In the genomic region with DNA sequence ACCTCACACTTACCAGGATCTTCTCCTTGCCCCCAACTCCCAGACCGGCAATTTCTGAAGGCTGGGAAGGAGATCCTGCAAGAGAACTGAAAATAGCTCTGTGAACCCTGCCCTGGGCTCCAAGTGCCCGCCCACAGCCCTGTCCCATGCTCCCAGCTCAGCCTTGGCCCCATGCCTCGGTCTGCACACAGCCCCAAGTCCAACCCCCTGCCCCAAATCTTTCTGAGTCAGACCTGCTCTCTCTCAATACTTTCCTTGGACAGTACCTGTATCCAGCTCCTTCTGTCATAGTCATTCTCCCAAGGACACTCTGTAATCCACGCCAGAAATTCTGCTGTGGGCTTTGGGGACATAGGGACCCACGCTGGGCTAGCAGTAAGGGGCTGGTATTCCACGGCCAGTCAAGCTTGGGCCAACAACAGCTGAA, we compare ENCODE assay signal across 24 cellular contexts. TPM values are rescaled to one million over a fixed set of nuclear protein-coding genes. Genes with fewer than 3 reads are reported as not detected.
DNase-seq lines count a peak whose midpoint lies in the region; ATAC-seq, FAIRE-seq and TF ChIP-seq lines count a peak whose summit lies in the region.
"Had no signal": no experiment of that assay in that cellular context is flagged by ENCODE, and none has a peak within 500 bp of the region (broad histone marks: within the 10 kb centered on the region; RNA-seq: fewer than 3 reads in every experiment).

No MANE protein-coding gene starts in this region.

- H3K27me3 ChIP-seq in left ventricle myocardium inferior (ENCODE audit: low read depth) (no peaks in the 10 kb centered on the region), right cardiac atrium (ENCODE audit: control insufficient read depth, insufficient read depth) (no peaks in the 10 kb centered on the region), psoas muscle (ENCODE audit: insufficient read depth in 3 of 3, low read length in 2 of 3) (no peaks in the 10 kb centered on the region)
- H3K27me3 ChIP-seq: BE2C, breast epithelium had no signal

- H3K36me3 ChIP-seq in left ventricle myocardium inferior, result no peaks in the 10 kb centered on the region
- H3K36me3 ChIP-seq in psoas muscle (ENCODE audit: insufficient read depth in 1 of 2, low read depth in 1 of 2), result no peaks in the 10 kb centered on the region
- H3K36me3 ChIP-seq: BE2C, breast epithelium had no signal

- H3K4me1 ChIP-seq in left ventricle myocardium inferior (peaks cover 17% of the 10 kb centered on the region), right cardiac atrium (ENCODE audit: control insufficient read depth, insufficient read depth, low read length) (no peaks in the 10 kb centered on the region), psoas muscle (no peaks in the 10 kb centered on the region)
- H3K4me1 ChIP-seq: BE2C, breast epithelium had no signal

- H3K9me3 ChIP-seq in left ventricle myocardium inferior (replicated peaks) (no peaks in the 10 kb centered on the region), right cardiac atrium (ENCODE audit: control insufficient read depth, low read length) (no peaks in the 10 kb centered on the region), psoas muscle (no peaks in the 10 kb centered on the region)
- H3K9me3 ChIP-seq: BE2C, breast epithelium had no signal

- 44% methylated on average over 6 of the region's 6 CpGs for WGBS in right cardiac atrium
- WGBS in psoas muscle, 3 donors, result 38 to 60% (median 60%) methylated on average over 6 of the region's 6 CpGs

- intact Hi-C loops in Right ventricle myocardium superior (cut with DNase I) (no loop called here), left ventricle myocardium inferior (cut with micrococcal nuclease) (no loop called here), right cardiac atrium (cut with DNase I) (no loop called here), psoas muscle (cut with DNase I) (no loop called here)

- H3K4me3 ChIP-seq in left ventricle myocardium inferior, result no peak overlapping the region
- no peak overlapping the region for H3K4me3 ChIP-seq in right cardiac atrium (ENCODE audit: low read length)
- H3K4me3 ChIP-seq in psoas muscle, result no peak overlapping the region
- H3K4me3 ChIP-seq: breast epithelium, smooth muscle cell had no signal

- H3K27ac ChIP-seq in left ventricle myocardium inferior (replicated peaks) (no peak overlapping the region), right cardiac atrium (ENCODE audit: low read length) (no peak overlapping the region), psoas muscle (no peak overlapping the region)
- H3K27ac ChIP-seq: breast epithelium had no signal

- ATAC-seq in Right ventricle myocardium superior (ENCODE audit: poor library complexity), result peak; percentile 62
- peak; percentile 66 to 83 for ATAC-seq in right cardiac atrium
- peak in 3 of 4 donors; percentile 29 to 39 (median 35) for ATAC-seq in psoas muscle
- ATAC-seq: activated T-cell treated with anti-CD3 and anti-CD28 coated beads, Interleukin-2, amount 50 U/mL, for 72 hours; natural killer cell; stimulated activated naive CD8-positive, alpha-beta T cell treated with anti-CD3 and anti-CD28 coated beads, Interleukin-15, Interleukin-2, amounts not matched to agents 100 U/mL and 50 U/mL, for 24 hours had no signal

- peak; percentile 59 for DNase-seq in Right ventricle myocardium superior
- DNase-seq in left ventricle myocardium inferior, result no peak
- DNase-seq in right cardiac atrium, result peak; percentile 59 to 86 (median 79)
- DNase-seq in psoas muscle, result no peak
- DNase-seq in NCI-H2107 treated with DMSO at 0.1 percent for 48 hours (lab: John Stamatoyannopoulos, UW; ENCODE audit: unreplicated experiment), result no peak
- DNase-seq in NOMO-1 treated with dmso at 0.1 percent for 144 hours (lab: John Stamatoyannopoulos, UW; ENCODE audit: unreplicated experiment), result no peak
- no peak for DNase-seq in HTR-8/SVneo (ENCODE audit: insufficient read length, low spot score)
- no peak for DNase-seq in SW 1271 (lab: John Stamatoyannopoulos, UW)
- DNase-seq: activated CD4-positive, alpha-beta T cell treated with anti-CD3 and anti-CD28 coated beads for 1 hour; activated naive CD8-positive, alpha-beta T cell treated with anti-CD3 and anti-CD28 coated beads, Interleukin-2, amount 10 ng/mL, durations not matched to agents 7 days and 5 days; activated T-cell treated with anti-CD3 and anti-CD28 coated beads, Interleukin-2, amount 50 U/mL, for 72 hours; BE2C; Calu3; cortex of kidney; EL; mammary epithelial cell; natural killer cell; NCI-H1417 treated with DMSO at 0.1 percent for 48 hours; NCI-H526; stimulated activated CD4-positive, alpha-beta T cell treated with anti-CD3 and anti-CD28 coated beads, Interleukin-2, amount 100 ng/mL, for 48 hours; stimulated activated naive CD8-positive, alpha-beta T cell treated with anti-CD3 and anti-CD28 coated beads, Interleukin-15, Interleukin-2, amounts not matched to agents 100 U/mL and 50 U/mL, for 24 hours had no signal

- TF ChIP-seq CTCF in left ventricle myocardium inferior (IDR thresholded peaks at IDR 0.05; ENCODE audit: borderline replicate concordance) (no peak), psoas muscle (IDR thresholded peaks at IDR 0.05) (no peak)

- no peak for FAIRE-seq in HTR-8/SVneo (lab: Jason Lieb, UNC)
- FAIRE-seq: TTC549 had no signal

RNA-seq across cellular contexts. Expression of a gene that starts 6.3 kb away (rescaled TPM):
- total RNA-seq in Right ventricle myocardium superior (17.3 TPM), left ventricle myocardium inferior (18.8 TPM), right cardiac atrium (10 to 100 TPM; 29.2 to 40.5 (median 30.5) TPM), psoas muscle (10 to 100 TPM; 25.7 to 47.6 (median 44.0) TPM)
- polyA plus RNA-seq in right cardiac atrium (9.9 TPM), psoas muscle (10 to 100 TPM in 2 of 3 donors, 1 to 10 TPM in 1; 2.9 to 29.3 (median 20.3) TPM)

Comparison
In these comparisons a context has a peak if more than half of its experiments do, and no peak if none do; other contexts are left out.
1. DNase-seq: peak in Right ventricle myocardium superior (single experiment) and right cardiac atrium (3 of 3); none in left ventricle myocardium inferior (single experiment), psoas muscle (0 of 2), NCI-H2107 treated with DMSO at 0.1 percent for 48 hours (single experiment), NOMO-1 treated with dmso at 0.1 percent for 144 hours (single experiment), HTR-8/SVneo (single experiment) and SW 1271 (0 of 2).
2. Peak in every context shown above with its lines, with median percentiles within 50 percentile points of each other: ATAC-seq.